In the genomic region with DNA sequence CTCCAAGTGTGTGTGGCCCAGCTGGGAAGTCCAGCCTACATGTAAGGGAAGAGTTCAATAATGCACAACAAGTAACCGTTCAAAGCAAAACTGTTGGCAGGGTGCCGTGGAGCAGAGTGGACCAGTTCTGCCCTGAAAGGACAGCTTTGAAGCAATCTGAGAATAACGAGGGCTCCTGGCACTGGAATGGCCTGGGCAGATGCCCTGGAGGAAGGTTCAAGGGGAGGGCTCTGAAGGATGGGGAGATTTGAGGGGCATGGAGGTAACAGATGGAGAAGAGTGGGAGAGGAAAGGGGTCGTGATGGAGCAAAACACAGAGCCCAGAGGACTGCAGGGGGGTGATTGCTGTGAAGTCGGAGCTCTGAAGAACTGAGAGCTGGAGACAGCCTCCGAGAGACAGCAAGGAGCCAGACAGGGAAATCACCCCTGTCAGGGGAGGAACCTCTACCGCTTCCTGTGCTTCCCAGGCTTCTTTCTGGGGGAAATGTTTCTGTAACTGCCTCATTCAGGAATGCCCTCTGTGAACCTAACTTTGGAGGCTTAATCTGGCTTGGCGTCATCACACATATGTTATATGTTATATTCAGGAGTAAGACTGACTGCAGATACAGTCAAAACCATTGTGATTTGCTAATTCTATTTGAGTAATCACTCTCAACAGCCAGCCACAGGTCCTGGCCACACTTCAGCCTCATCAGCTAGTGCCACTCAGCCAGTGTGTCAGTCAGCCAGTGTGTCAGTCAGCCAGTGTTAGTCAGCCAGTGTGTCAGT, we compare ENCODE assay signal across 17 cellular contexts. TPM values are rescaled to one million over a fixed set of nuclear protein-coding genes. Genes with fewer than 3 reads are reported as not detected.
DNase-seq lines count a peak whose midpoint lies in the region; ATAC-seq, FAIRE-seq and TF ChIP-seq lines count a peak whose summit lies in the region.
"Had no signal": no experiment of that assay in that cellular context is flagged by ENCODE, and none has a peak within 500 bp of the region (broad histone marks: within the 10 kb centered on the region; RNA-seq: fewer than 3 reads in every experiment).

No MANE protein-coding gene starts in this region.

- DNase-seq in activated T-cell treated with anti-CD3 and anti-CD28 coated beads, Interleukin-2, amount 50 U/mL, for 24 hours: peak; percentile 24
- DNase-seq in activated T-cell treated with anti-CD3 and anti-CD28 coated beads, Interleukin-2, amount 50 U/mL, for 1 hour: no peak
- DNase-seq in adipocyte (ENCODE audit: low read depth) (peak; percentile 68), fibroblast of villous mesenchyme (ENCODE audit: low read depth) (peak; percentile 71), sigmoid colon (peak; percentile 43), GM12891 (ENCODE audit: insufficient read length, low spot score) (no peak)
- no peak for DNase-seq in effector memory CD8-positive, alpha-beta T cell
- DNase-seq: activated CD4-positive, alpha-beta memory T cell treated with anti-CD3 and anti-CD28 coated beads, Interleukin-2, amount 10 ng/mL, durations not matched to agents 7 days and 5 days; GOT3; NCI-H2171; SHP77 treated with DMSO at 0.1 percent for 48 hours had no signal

- H3K36me3 Mint-ChIP-seq in activated T-cell treated with anti-CD3 and anti-CD28 coated beads, Interleukin-2, amount 50 U/mL, for 24 hours (ENCODE audit: low read depth): peaks cover 7% of the 10 kb centered on the region
- peaks cover 2% of the 10 kb centered on the region for H3K36me3 Mint-ChIP-seq in effector memory CD8-positive, alpha-beta T cell (ENCODE audit: insufficient read depth)
- H3K36me3 Mint-ChIP-seq: neural progenitor cell had no signal

- TF ChIP-seq POLR2A in sigmoid colon (IDR thresholded peaks at IDR 0.05) (no peak), GM12891 (IDR thresholded peaks at IDR 0.05; ENCODE audit: low read depth, low read length) (no peak)

- no peaks in the 10 kb centered on the region for H3K9me3 ChIP-seq in adipocyte (ENCODE audit: control insufficient read depth, low read length)
- H3K9me3 ChIP-seq in sigmoid colon: no peaks in the 10 kb centered on the region
- H3K9me3 ChIP-seq: esophagus muscularis mucosa had no signal

- peak overlapping the region; percentile 59 for H3K27ac Mint-ChIP-seq in activated T-cell treated with anti-CD3 and anti-CD28 coated beads, Interleukin-2, amount 50 U/mL, for 24 hours
- no peak overlapping the region for H3K27ac Mint-ChIP-seq in effector memory CD8-positive, alpha-beta T cell
- H3K27ac Mint-ChIP-seq: activated CD4-positive, alpha-beta memory T cell treated with anti-CD3 and anti-CD28 coated beads, Interleukin-2, amount 10 ng/mL, durations not matched to agents 7 days and 5 days; stimulated activated naive CD8-positive, alpha-beta T cell treated with anti-CD3 and anti-CD28 coated beads, Interleukin-15, Interleukin-2, amounts not matched to agents 100 ng/mL and 50 ng/mL, for 24 hours had no signal

- no peaks in the 10 kb centered on the region for H3K36me3 ChIP-seq in adipocyte (ENCODE audit: control insufficient read depth, insufficient read depth, low read length, severe bottlenecking)
- H3K36me3 ChIP-seq in sigmoid colon: no peaks in the 10 kb centered on the region
- H3K36me3 ChIP-seq: esophagus muscularis mucosa, neural progenitor cell had no signal

- ATAC-seq in effector memory CD8-positive, alpha-beta T cell (replicated peaks): no peak
- ATAC-seq in GM21526 (IDR thresholded peaks at IDR 0.05; ENCODE audit: low FRiP score, unreplicated experiment): no peak

- TF ChIP-seq EP300 in sigmoid colon (IDR thresholded peaks at IDR 0.05): no peak

- H3K4me3 ChIP-seq in adipocyte (ENCODE audit: low read length): no peak overlapping the region
- no peak overlapping the region for H3K4me3 ChIP-seq in fibroblast of villous mesenchyme (ENCODE audit: low read depth, low read length)
- H3K4me3 ChIP-seq in sigmoid colon: no peak overlapping the region
- H3K4me3 ChIP-seq: coronary artery, esophagus muscularis mucosa, lung, neural progenitor cell had no signal

- no peak overlapping the region for H3K9ac ChIP-seq in adipocyte (ENCODE audit: low read length)
- H3K9ac ChIP-seq: neural progenitor cell had no signal

- no peak overlapping the region for H3K27ac ChIP-seq in sigmoid colon
- H3K27ac ChIP-seq: coronary artery, esophagus muscularis mucosa, neural progenitor cell had no signal

- peaks cover 23% of the 10 kb centered on the region for H3K4me1 Mint-ChIP-seq in activated T-cell treated with anti-CD3 and anti-CD28 coated beads, Interleukin-2, amount 50 U/mL, for 24 hours (ENCODE audit: low read depth)
- H3K4me1 Mint-ChIP-seq in effector memory CD8-positive, alpha-beta T cell (ENCODE audit: low read depth in 2 of 2): peaks cover 0 to 2% of the 10 kb centered on the region in 2 donors

- no peaks in the 10 kb centered on the region for H3K4me1 ChIP-seq in adipocyte (ENCODE audit: control insufficient read depth, insufficient read depth, low read length)
- peaks cover 0 to 4% (median 0%) of the 10 kb centered on the region in 4 donors for H3K4me1 ChIP-seq in sigmoid colon
- H3K4me1 ChIP-seq: neural progenitor cell had no signal

- TF ChIP-seq CTCF in fibroblast of villous mesenchyme (IDR thresholded peaks at IDR 0.05; ENCODE audit: insufficient read depth, low read depth, low read length): no peak
- TF ChIP-seq CTCF in sigmoid colon (IDR thresholded peaks at IDR 0.05): no peak

- peaks cover 10% of the 10 kb centered on the region for H3K27me3 ChIP-seq in adipocyte (replicated peaks; ENCODE audit: control insufficient read depth, insufficient read depth, low read length)
- H3K27me3 ChIP-seq in sigmoid colon: no peaks in the 10 kb centered on the region
- H3K27me3 ChIP-seq: neural progenitor cell had no signal

- no peak overlapping the region for H3K4me3 Mint-ChIP-seq in activated T-cell treated with anti-CD3 and anti-CD28 coated beads, Interleukin-2, amount 50 U/mL, for 24 hours
- H3K4me3 Mint-ChIP-seq in effector memory CD8-positive, alpha-beta T cell: no peak overlapping the region
- H3K4me3 Mint-ChIP-seq: activated CD4-positive, alpha-beta memory T cell treated with anti-CD3 and anti-CD28 coated beads, Interleukin-2, amount 10 ng/mL, durations not matched to agents 7 days and 5 days; neural progenitor cell; stimulated activated naive CD8-positive, alpha-beta T cell treated with anti-CD3 and anti-CD28 coated beads, Interleukin-15, Interleukin-2, amounts not matched to agents 100 ng/mL and 50 ng/mL, for 24 hours had no signal

- H3K9me3 Mint-ChIP-seq in activated T-cell treated with anti-CD3 and anti-CD28 coated beads, Interleukin-2, amount 50 U/mL, for 24 hours: peaks cover 4% of the 10 kb centered on the region
- H3K9me3 Mint-ChIP-seq in effector memory CD8-positive, alpha-beta T cell: no peaks in the 10 kb centered on the region
- H3K9me3 Mint-ChIP-seq: neural progenitor cell; stimulated activated naive CD8-positive, alpha-beta T cell treated with anti-CD3 and anti-CD28 coated beads, Interleukin-15, Interleukin-2, amounts not matched to agents 100 ng/mL and 50 ng/mL, for 24 hours had no signal

- no peaks in the 10 kb centered on the region for H3K27me3 Mint-ChIP-seq in activated T-cell treated with anti-CD3 and anti-CD28 coated beads, Interleukin-2, amount 50 U/mL, for 24 hours
- H3K27me3 Mint-ChIP-seq in effector memory CD8-positive, alpha-beta T cell: no peaks in the 10 kb centered on the region
- H3K27me3 Mint-ChIP-seq: activated CD4-positive, alpha-beta memory T cell treated with anti-CD3 and anti-CD28 coated beads, Interleukin-2, amount 10 ng/mL, durations not matched to agents 7 days and 5 days; stimulated activated naive CD8-positive, alpha-beta T cell treated with anti-CD3 and anti-CD28 coated beads, Interleukin-15, Interleukin-2, amounts not matched to agents 100 ng/mL and 50 ng/mL, for 24 hours had no signal

- intact Hi-C loops in sigmoid colon (cut with DNase I): no loop called here

- WGBS in sigmoid colon, 2 donors: 85 to 92% methylated on average over 8 of the region's 8 CpGs

- FAIRE-seq in GM12891 (lab: Jason Lieb, UNC): no peak

TF ChIP-seq in GM12891, 5 proteins besides CTCF, POLR2A, EP300 and RAD21:
- no peak for TF ChIP-seq SPI1 (IDR thresholded peaks at IDR 0.05; ENCODE audit: low read depth, low read length)
- no peak for TF ChIP-seq PAX5 (IDR thresholded peaks at IDR 0.05; ENCODE audit: insufficient read depth, low read length, severe bottlenecking)

RNA-seq across cellular contexts. Expression of gene ZC3H12D, which starts 41.2 kb away (rescaled TPM):
- total RNA-seq in fibroblast of villous mesenchyme (under 0.01 TPM in 2 replicates), sigmoid colon (1 to 10 TPM in 3 of 4 donors, under 1 TPM in 1; 0.71 to 4.9 (median 1.2) TPM)
- polyA plus RNA-seq in sigmoid colon: 1 to 10 TPM; 3.6 to 9.2 (median 8.3) TPM
- 5.1 TPM for polyA plus RNA-seq in GM12891 (2012; ENCODE audit: low read depth, missing spikeins)

RNA-seq across cellular contexts. Expression of gene SUMO4, which starts 43.5 kb away (rescaled TPM):
- 2.6 TPM in 2 replicates for total RNA-seq in fibroblast of villous mesenchyme
- total RNA-seq in sigmoid colon: 10 to 100 TPM in 1 of 4 donors, 1 to 10 TPM in 3; 3.4 to 11.1 (median 5.7) TPM
- polyA plus RNA-seq in sigmoid colon: under 1 TPM in 1 of 3 donors, not detected in 2; 0.39 TPM
- 0.17 TPM for polyA plus RNA-seq in GM12891 (2012; ENCODE audit: low read depth, missing spikeins)

Comparison
In these comparisons a context has a peak if more than half of its experiments do, and no peak if none do; other contexts are left out.
1. DNase-seq: peak in activated T-cell treated with anti-CD3 and anti-CD28 coated beads, Interleukin-2, amount 50 U/mL, for 24 hours (single experiment), adipocyte (single experiment), fibroblast of villous mesenchyme (single experiment) and sigmoid colon (single experiment); none in activated T-cell treated with anti-CD3 and anti-CD28 coated beads, Interleukin-2, amount 50 U/mL, for 1 hour (single experiment), effector memory CD8-positive, alpha-beta T cell (0 of 3) and GM12891 (single experiment).